In the genomic region with DNA sequence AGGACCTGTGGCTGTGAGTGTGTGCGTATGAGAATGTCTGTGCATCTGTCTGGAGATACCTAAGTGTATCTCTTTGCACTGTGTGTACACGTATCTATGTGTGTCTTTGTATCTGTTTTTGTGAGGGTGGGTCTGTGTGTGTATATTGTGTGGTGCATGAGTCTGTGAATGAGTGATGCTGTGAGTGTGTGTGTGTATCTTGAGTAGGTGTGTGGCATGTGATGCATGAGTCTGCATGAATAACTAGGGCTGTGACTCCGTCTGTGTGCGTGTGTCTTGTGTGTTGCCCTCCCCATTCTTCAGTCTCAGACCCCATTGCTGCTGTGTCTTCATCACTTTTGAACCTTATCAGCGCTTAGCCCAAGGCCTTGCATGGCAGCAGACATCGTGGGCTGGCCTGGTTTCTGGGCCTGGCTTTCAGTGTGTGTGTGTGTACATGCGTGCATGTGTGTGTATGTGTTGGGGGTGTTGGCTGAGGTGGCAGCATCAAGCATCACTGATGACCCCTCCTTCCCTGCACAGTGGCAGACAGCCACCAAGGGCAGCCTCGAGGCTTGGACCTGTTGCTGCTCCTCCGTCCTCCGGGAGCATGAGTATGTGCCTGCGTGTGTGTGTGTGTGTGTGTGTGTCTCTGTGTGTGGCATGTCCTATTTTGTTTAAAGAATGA, we compare ENCODE assay signal across 1 cellular context.
TF ChIP-seq lines count a peak whose summit lies in the region.

No MANE protein-coding gene starts in this region.

TF ChIP-seq in GM12878, 131 proteins besides CTCF, POLR2A, EP300 and RAD21 (continued from another document):
- TF ChIP-seq ZBTB33 (IDR thresholded peaks at IDR 0.05): no peak
